ENCODE assay signal across 8 cellular contexts in the genomic region with DNA sequence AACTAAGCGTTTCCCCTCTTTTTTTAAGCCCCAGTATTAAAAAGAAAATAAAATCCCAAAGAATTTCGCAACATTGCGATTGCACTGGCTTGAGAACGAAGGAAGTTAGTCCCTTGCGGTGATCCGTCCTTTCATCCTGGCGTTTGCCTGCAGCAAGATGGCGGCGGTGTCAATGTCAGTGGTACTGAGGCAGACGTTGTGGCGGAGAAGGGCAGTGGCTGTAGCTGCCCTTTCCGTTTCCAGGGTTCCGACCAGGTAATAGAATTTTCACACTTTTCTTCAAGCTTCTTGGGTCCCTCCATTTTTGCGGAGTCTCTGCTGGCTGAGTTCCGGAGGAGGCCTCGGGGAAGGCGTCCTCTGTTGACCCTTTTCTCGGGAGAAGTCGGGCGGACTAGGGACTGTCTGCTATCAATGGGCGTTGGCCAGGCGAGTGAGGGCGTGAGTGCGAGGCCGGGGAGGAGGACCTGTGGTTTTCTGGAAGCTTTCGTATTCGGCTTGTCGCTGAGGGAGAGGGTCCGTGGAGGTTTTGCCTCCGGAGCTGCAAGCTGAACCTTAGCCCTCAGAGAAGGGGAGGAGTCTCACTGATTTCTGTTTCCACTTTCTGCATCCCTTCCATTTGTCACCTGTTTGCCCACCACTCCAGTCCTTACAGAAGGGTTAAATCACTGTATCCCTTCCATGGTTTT. TPM values are rescaled to one million over a fixed set of nuclear protein-coding genes. Genes with fewer than 3 reads are reported as not detected.
DNase-seq lines count a peak whose midpoint lies in the region; ATAC-seq and TF ChIP-seq lines count a peak whose summit lies in the region.

A gene (plus strand): TSS at position 134 of the 686 bp plus-strand sequence. CDS start 24 bp downstream, at position 158.

- H3K9me3 ChIP-seq in Caco-2, result peaks cover 7% of the 10 kb centered on the region
- peaks cover 8% of the 10 kb centered on the region for H3K9me3 ChIP-seq in HUES48 (ENCODE audit: control insufficient read depth, insufficient read depth, low read length)
- peaks cover 3% of the 10 kb centered on the region; the same call in 1 of the 2 replicates for H3K9me3 ChIP-seq in OCI-LY3 (ENCODE audit: insufficient read depth, low read length)
- no peaks in the 10 kb centered on the region for H3K9me3 ChIP-seq in mucosa of descending colon

- H3K4me3 ChIP-seq in Caco-2 (ENCODE audit: low read depth, low read length), result peak within 1 kb of the TSS; percentile 58
- H3K4me3 ChIP-seq in HUES48 (ENCODE audit: low read depth, low read length), result peak within 1 kb of the TSS; percentile 96
- H3K4me3 ChIP-seq in OCI-LY3 (ENCODE audit: low read length), result peak within 1 kb of the TSS; percentile 98
- peak within 1 kb of the TSS; percentile 70 for H3K4me3 ChIP-seq in mucosa of descending colon

- peak within 1 kb of the TSS; percentile 86 for H3K4me2 ChIP-seq in OCI-LY3 (ENCODE audit: low read length)

- intact Hi-C loops in Caco-2 (cut with micrococcal nuclease; ENCODE audit: unreplicated experiment), result no loop called here
- intact Hi-C loops in mucosa of descending colon (cut with DNase I, micrococcal nuclease), result loop anchor here in 1 of 2 donors (10.0 kb wide), 1 partner anchor 76 kb away; a partner anchor contains a TSS

- peaks cover 4% of the 10 kb centered on the region for H3K27me3 Mint-ChIP-seq in Caco-2 (ENCODE audit: insufficient read depth, unreplicated experiment)

- CTCF ChIA-PET in Caco-2 (lab: Charles Lee), result no interaction called here

- H3K27me3 ChIP-seq in Caco-2 (replicated peaks; ENCODE audit: control insufficient read depth, insufficient read depth, low read length) (no peaks in the 10 kb centered on the region), HUES48 (ENCODE audit: control insufficient read depth, insufficient read depth, low read length) (no peaks in the 10 kb centered on the region), OCI-LY3 (ENCODE audit: low read depth, low read length) (no peaks in the 10 kb centered on the region)

- peak within 1 kb of the TSS; percentile 90 for H3K27ac Mint-ChIP-seq in Caco-2 (ENCODE audit: unreplicated experiment)

- H2AFZ ChIP-seq in OCI-LY3 (ENCODE audit: low read depth, low read length), result peak within 1 kb of the TSS; percentile 98

- H3K4me1 ChIP-seq in Caco-2 (no peaks in the 10 kb centered on the region), HUES48 (ENCODE audit: control insufficient read depth, insufficient read depth, low read length) (0 out of 2 replicates have a peak, but pooled peaks cover 11% of the 10 kb centered on the region), OCI-LY3 (ENCODE audit: low read length) (peaks cover 18% of the 10 kb centered on the region), mucosa of descending colon (ENCODE audit: low read depth) (peaks cover 15% of the 10 kb centered on the region)

- no peaks in the 10 kb centered on the region for H3K9me3 Mint-ChIP-seq in Caco-2 (ENCODE audit: unreplicated experiment)

- peaks cover 46% of the 10 kb centered on the region for H3K79me2 ChIP-seq in OCI-LY3 (ENCODE audit: low read length)

- BruUV-seq in Caco-2 (replicated peaks; lab: Mats Ljungman, UMichigan), result TSS peak; percentile 93

- ATAC-seq in GM21390 (IDR thresholded peaks at IDR 0.05; ENCODE audit: unreplicated experiment), result peak; percentile 93
- ATAC-seq in mucosa of descending colon, result peak; percentile 99

- DNase-seq in Caco-2, result peak; percentile 91
- peak; percentile 74 for DNase-seq in activated T-cell treated with anti-CD3 and anti-CD28 coated beads for 24 hours (ENCODE audit: low read depth)
- peak; percentile 75 for DNase-seq in epithelial cell of prostate (ENCODE audit: low read depth, low spot score)
- DNase-seq in mucosa of descending colon, result peak; percentile 80 to 95 (median 85)
- peak; percentile 66 for DNase-seq in stimulated activated CD8-positive, alpha-beta memory T cell treated with anti-CD3 and anti-CD28 coated beads, Interleukin-4, amount 100 ng/mL, for 24 hours (ENCODE audit: low read depth)

- H3K4me1 Mint-ChIP-seq in Caco-2 (ENCODE audit: low read depth, unreplicated experiment), result peaks cover 6% of the 10 kb centered on the region

- H3K27ac ChIP-seq in HUES48 (ENCODE audit: low read depth, low read length) (peak within 1 kb of the TSS; percentile 93), OCI-LY3 (ENCODE audit: low read length) (peak within 1 kb of the TSS; percentile 54), epithelial cell of prostate (peak within 1 kb of the TSS; percentile 65)

- no peak for TF ChIP-seq CTCF in Caco-2 (IDR thresholded peaks at IDR 0.05; ENCODE audit: insufficient read depth in 1 of 2, low read depth in 1 of 2, low read length in 1 of 2, severe bottlenecking in 1 of 2, unreplicated experiment in 1 of 2)
- no peak for TF ChIP-seq CTCF in OCI-LY3 (IDR thresholded peaks at IDR 0.05; ENCODE audit: low read depth, low read length)
- no peak for TF ChIP-seq CTCF in mucosa of descending colon (IDR thresholded peaks at IDR 0.05)

- H3K9ac ChIP-seq in HUES48 (ENCODE audit: low read depth, low read length) (peak within 1 kb of the TSS; percentile 87), OCI-LY3 (ENCODE audit: low read length) (peak within 1 kb of the TSS; percentile 87)

- H3K36me3 ChIP-seq in Caco-2 (ENCODE audit: control insufficient read depth, insufficient read depth, low read length) (no peaks in the 10 kb centered on the region), HUES48 (ENCODE audit: control insufficient read depth, insufficient read depth, low read length) (no peaks in the 10 kb centered on the region), OCI-LY3 (replicated peaks; ENCODE audit: low read depth, low read length) (peaks cover 3% of the 10 kb centered on the region), mucosa of descending colon (ENCODE audit: low read depth) (no peaks in the 10 kb centered on the region)

- H4K20me1 ChIP-seq in OCI-LY3 (ENCODE audit: insufficient read depth, low read length), result 0 out of 2 replicates have a peak, but pooled peaks cover 3% of the 10 kb centered on the region

- no peaks in the 10 kb centered on the region for H3K36me3 Mint-ChIP-seq in Caco-2 (ENCODE audit: insufficient read depth, unreplicated experiment)

- POLR2A ChIA-PET in Caco-2 (lab: Charles Lee), result no interaction called here

- H3K4me3 Mint-ChIP-seq in Caco-2 (ENCODE audit: unreplicated experiment), result peak within 1 kb of the TSS; percentile 89

RNA-seq across cellular contexts. Expression of the gene that starts here (rescaled TPM):
- total RNA-seq in Caco-2 (2022), result 92.1 and 103 TPM in 2 replicates
- total RNA-seq in mucosa of descending colon, result 10 to 100 TPM; 83.6 to 96.6 (median 84.9) TPM

Comparison
In these comparisons a context has a peak if more than half of its experiments do, and no peak if none do; other contexts are left out.
1. Peak in every context shown above with its lines: DNase-seq, ATAC-seq, H3K4me3 ChIP-seq and H3K27ac ChIP-seq.